Comparison of ENCODE assay signal across 20 cellular contexts in the genomic region with DNA sequence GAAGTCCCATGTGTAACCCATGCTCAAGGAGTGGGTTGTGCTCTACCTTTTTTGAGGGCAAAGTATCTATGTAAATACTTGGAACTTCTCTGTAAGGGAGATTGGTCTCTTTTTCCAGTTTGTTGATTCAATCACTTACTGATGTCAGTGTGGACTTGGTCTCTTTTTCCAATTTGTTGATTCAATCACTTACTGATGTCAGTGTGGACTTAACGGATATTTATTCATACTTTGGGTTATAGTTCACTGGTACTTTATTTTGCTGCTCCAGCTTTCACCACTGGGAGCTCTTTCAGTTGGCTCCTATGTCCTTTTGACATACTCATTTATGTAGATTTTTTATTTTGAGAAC. TPM values are rescaled to one million over a fixed set of nuclear protein-coding genes. Genes with fewer than 3 reads are reported as not detected.
DNase-seq lines count a peak whose midpoint lies in the region; ATAC-seq and TF ChIP-seq lines count a peak whose summit lies in the region.
"Had no signal": no experiment of that assay in that cellular context is flagged by ENCODE, and none has a peak within 500 bp of the region (broad histone marks: within the 10 kb centered on the region; RNA-seq: fewer than 3 reads in every experiment).

No MANE protein-coding gene starts in this region.

- in situ Hi-C loops in KBM-7 (cut with MboI; ENCODE audit: low pct_unique_long_range_greater_than_20kb, low sequenced_read_pairs): no loop called here

- no TSS peak for BruUV-seq in OCI-LY7 (replicated peaks; lab: Mats Ljungman, UMichigan)

- no peaks in the 10 kb centered on the region for H3K27me3 ChIP-seq in CD8-positive, alpha-beta T cell (ENCODE audit: insufficient read depth, low read length)
- H3K27me3 ChIP-seq: gastrocnemius medialis, transverse colon had no signal

- POLR2A ChIA-PET in CD8-positive, alpha-beta T cell (lab: Charles Lee): interaction anchor here (0.9 kb wide), 1 partner anchor 9 kb away, joined by 3 read pairs; no protein-coding TSS in a partner anchor
- POLR2A ChIA-PET in naive thymus-derived CD8-positive, alpha-beta T cell (lab: Charles Lee): no interaction called here
- POLR2A ChIA-PET in OCI-LY7 (lab: Charles Lee): no interaction called here

- H3K9me2 ChIP-seq in OCI-LY7 (ENCODE audit: insufficient read depth, low read length): no peaks in the 10 kb centered on the region

- H2AFZ ChIP-seq in OCI-LY7 (ENCODE audit: low read length): no peak overlapping the region

- no peaks in the 10 kb centered on the region for H3K4me1 ChIP-seq in CD8-positive, alpha-beta T cell (ENCODE audit: insufficient read depth, low read length)
- peaks cover 5% of the 10 kb centered on the region for H3K4me1 ChIP-seq in OCI-LY7 (ENCODE audit: insufficient read depth, low read length, poor library complexity, severe bottlenecking)
- H3K4me1 ChIP-seq: gastrocnemius medialis, psoas muscle, transverse colon had no signal

- H3K9me3 Mint-ChIP-seq in CD8-positive, alpha-beta T cell: no peaks in the 10 kb centered on the region
- peaks cover 4% of the 10 kb centered on the region for H3K9me3 Mint-ChIP-seq in chondrocyte (ENCODE audit: low read depth)
- H3K9me3 Mint-ChIP-seq in naive thymus-derived CD8-positive, alpha-beta T cell: no peaks in the 10 kb centered on the region
- H3K9me3 Mint-ChIP-seq: activated CD4-positive, alpha-beta T cell treated with anti-CD3 and anti-CD28 coated beads, Interleukin-2, amount 10 ng/mL, durations not matched to agents 24 days and 14 days; T-helper 1 cell treated with Interleukin-12 subunit alpha and Interleukin-12 subunit beta and Interleukin-4 antibody, amounts not matched to agents 30 μg/mL and 1 μg/mL, for 36 hours had no signal

- intact Hi-C loops in CD8-positive, alpha-beta T cell (cut with DNase I, micrococcal nuclease): no loop called here
- intact Hi-C loops in OCI-LY7 (cut with micrococcal nuclease; ENCODE audit: unreplicated experiment): no loop called here

- no peak for TF ChIP-seq CTCF in CD8-positive, alpha-beta T cell (IDR thresholded peaks at IDR 0.05)
- TF ChIP-seq CTCF in chondrocyte (IDR thresholded peaks at IDR 0.05) (no peak), OCI-LY7 (conservative IDR thresholded peaks at IDR 0.05; ENCODE audit: low read length) (no peak)

- H3K27ac Mint-ChIP-seq in CD8-positive, alpha-beta T cell: peak overlapping the region; percentile 74
- H3K27ac Mint-ChIP-seq in chondrocyte (ENCODE audit: unreplicated experiment): peak overlapping the region; percentile 86
- H3K27ac Mint-ChIP-seq in naive thymus-derived CD8-positive, alpha-beta T cell: peak overlapping the region in 7 of 10 donors; percentile 7 to 82 (median 50)
- H3K27ac Mint-ChIP-seq: activated CD4-positive, alpha-beta T cell treated with anti-CD3 and anti-CD28 coated beads, Interleukin-2, amount 10 ng/mL, durations not matched to agents 24 days and 14 days; T-helper 1 cell treated with Interleukin-12 subunit alpha and Interleukin-12 subunit beta and Interleukin-4 antibody, amounts not matched to agents 30 μg/mL and 1 μg/mL, for 36 hours had no signal

- H4K20me1 ChIP-seq in OCI-LY7 (ENCODE audit: insufficient read depth, low read length): no peaks in the 10 kb centered on the region

- no peak overlapping the region for H3K4me3 ChIP-seq in CD8-positive, alpha-beta T cell (ENCODE audit: low read depth, low read length)
- no peak overlapping the region for H3K4me3 ChIP-seq in OCI-LY7 (ENCODE audit: low read depth, low read length, poor library complexity, severe bottlenecking)
- H3K4me3 ChIP-seq: gastrocnemius medialis, GM12878, HAP-1, mucosa of descending colon, psoas muscle, transverse colon had no signal

- CTCF ChIA-PET in CD8-positive, alpha-beta T cell (lab: Charles Lee): interaction anchor here (0.8 kb wide), 1 partner anchor 10 kb away, joined by 3 read pairs; no protein-coding TSS in a partner anchor
- CTCF ChIA-PET in OCI-LY7 (lab: Charles Lee; ENCODE audit: unreplicated experiment): no interaction called here

- no peak for DNase-seq in CD8-positive, alpha-beta T cell
- DNase-seq in KBM-7: peak; percentile 16
- DNase-seq in chondrocyte (ENCODE audit: low spot score): no peak
- no peak for DNase-seq in naive thymus-derived CD8-positive, alpha-beta T cell
- no peak for DNase-seq in SIG-M5 treated with dmso at 0.1 percent for 504 hours (lab: John Stamatoyannopoulos, UW; ENCODE audit: unreplicated experiment)
- no peak for DNase-seq in SIG-M5 (lab: John Stamatoyannopoulos, UW)
- DNase-seq in OCI-LY7 (ENCODE audit: low spot score): no peak
- no peak for DNase-seq in NCI-H187 (lab: John Stamatoyannopoulos, UW)
- DNase-seq: activated CD4-positive, alpha-beta T cell treated with anti-CD3 and anti-CD28 coated beads, Interleukin-2, amount 10 ng/mL, durations not matched to agents 24 days and 14 days; activated gamma-delta T cell; gastrocnemius medialis; mucosa of descending colon; NCI-H146; psoas muscle; transverse colon had no signal

- H3K79me2 ChIP-seq in OCI-LY7 (ENCODE audit: insufficient read depth, low read depth, low read length): no peaks in the 10 kb centered on the region

- H3K36me3 Mint-ChIP-seq in CD8-positive, alpha-beta T cell: peaks cover 79% of the 10 kb centered on the region
- peaks cover 33% of the 10 kb centered on the region for H3K36me3 Mint-ChIP-seq in chondrocyte (ENCODE audit: low read depth)
- peaks cover 10 to 86% (median 32%) of the 10 kb centered on the region in 3 donors for H3K36me3 Mint-ChIP-seq in naive thymus-derived CD8-positive, alpha-beta T cell

- peaks cover 10% of the 10 kb centered on the region for H3K4me1 Mint-ChIP-seq in CD8-positive, alpha-beta T cell (ENCODE audit: low read depth)
- H3K4me1 Mint-ChIP-seq in chondrocyte (ENCODE audit: low read depth): peaks cover 34% of the 10 kb centered on the region
- peaks cover 0 to 9% (median 3%) of the 10 kb centered on the region in 4 donors for H3K4me1 Mint-ChIP-seq in naive thymus-derived CD8-positive, alpha-beta T cell

- no peaks in the 10 kb centered on the region for H3K27me3 Mint-ChIP-seq in CD8-positive, alpha-beta T cell (ENCODE audit: low read depth)
- no peaks in the 10 kb centered on the region for H3K27me3 Mint-ChIP-seq in chondrocyte (ENCODE audit: low read depth)
- no peaks in the 10 kb centered on the region for H3K27me3 Mint-ChIP-seq in naive thymus-derived CD8-positive, alpha-beta T cell
- H3K27me3 Mint-ChIP-seq: activated CD4-positive, alpha-beta T cell treated with anti-CD3 and anti-CD28 coated beads, Interleukin-2, amount 10 ng/mL, durations not matched to agents 24 days and 14 days had no signal

- H3K4me2 ChIP-seq in OCI-LY7 (ENCODE audit: low read length): no peak overlapping the region
- H3K4me2 ChIP-seq: KMS-11 had no signal

- no peak overlapping the region for H3K27ac ChIP-seq in CD8-positive, alpha-beta T cell (ENCODE audit: low read depth, low read length)
- H3K27ac ChIP-seq in OCI-LY7 (ENCODE audit: low read depth, low read length, poor library complexity, severe bottlenecking): no peak overlapping the region
- H3K27ac ChIP-seq: C4-2B, gastrocnemius medialis, KMS-11, psoas muscle, transverse colon had no signal

- no peak overlapping the region for H3K4me3 Mint-ChIP-seq in CD8-positive, alpha-beta T cell
- no peak overlapping the region for H3K4me3 Mint-ChIP-seq in chondrocyte (ENCODE audit: unreplicated experiment)
- H3K4me3 Mint-ChIP-seq in naive thymus-derived CD8-positive, alpha-beta T cell: no peak overlapping the region
- H3K4me3 Mint-ChIP-seq: activated CD4-positive, alpha-beta T cell treated with anti-CD3 and anti-CD28 coated beads, Interleukin-2, amount 10 ng/mL, durations not matched to agents 24 days and 14 days; T-helper 1 cell treated with Interleukin-12 subunit alpha and Interleukin-12 subunit beta and Interleukin-4 antibody, amounts not matched to agents 30 μg/mL and 1 μg/mL, for 36 hours had no signal

- no peaks in the 10 kb centered on the region for H3K9me3 ChIP-seq in CD8-positive, alpha-beta T cell (ENCODE audit: low read length)
- H3K9me3 ChIP-seq in OCI-LY7 (ENCODE audit: low read length): no peaks in the 10 kb centered on the region
- H3K9me3 ChIP-seq: gastrocnemius medialis, HAP-1, mucosa of descending colon, psoas muscle, transverse colon had no signal

- peaks cover 38% of the 10 kb centered on the region for H3K36me3 ChIP-seq in CD8-positive, alpha-beta T cell (ENCODE audit: insufficient read depth, low read length)
- H3K36me3 ChIP-seq in OCI-LY7 (ENCODE audit: insufficient read depth, low read length): peaks cover 77% of the 10 kb centered on the region

- ATAC-seq in CD8-positive, alpha-beta T cell: no peak
- ATAC-seq in naive thymus-derived CD8-positive, alpha-beta T cell: no peak
- ATAC-seq: gastrocnemius medialis, GM12878, mucosa of descending colon had no signal

RNA-seq across cellular contexts. Expression of a gene that starts 36.4 kb away (rescaled TPM):
- total RNA-seq in CD8-positive, alpha-beta T cell: 10 to 100 TPM; 45.9 to 47.6 TPM
- total RNA-seq in chondrocyte: 22.4 to 30.4 TPM (median 23.8 TPM) in 3 replicates
- total RNA-seq in naive thymus-derived CD8-positive, alpha-beta T cell: 10 to 100 TPM; 45.8 to 48.9 TPM
- 10 to 100 TPM; 22.2 to 29.9 (median 27.4) TPM for polyA plus RNA-seq in naive thymus-derived CD8-positive, alpha-beta T cell
- total RNA-seq in OCI-LY7 (2014; rRNA removed; shearing (Covaris generic)): 28.9 and 50.5 TPM in 2 replicates
- 22.3 and 27.7 TPM in 2 replicates for total RNA-seq in OCI-LY7 (2022)
